18 cellular contexts compared by ENCODE assay signal in genomic region chr7:27846388-27846787, GRCh38.
"Had no signal": no experiment of that assay in that cellular context is flagged by ENCODE, and none has a peak within 500 bp of the region (broad histone marks: within the 10 kb centered on the region; RNA-seq: fewer than 3 reads in every experiment).

No MANE protein-coding gene starts in this region.

- ATAC-seq: activated CD8-positive, alpha-beta T cell treated with anti-CD3 and anti-CD28 coated beads for 36 hours; body of pancreas; left cardiac atrium had no signal

- H3K4me3 Mint-ChIP-seq: activated B cell treated with CpG ODN at 0.5 μM for 24 hours; activated CD8-positive, alpha-beta T cell treated with anti-CD3 and anti-CD28 coated beads for 36 hours; activated naive CD8-positive, alpha-beta T cell; nephron progenitor cell; T-helper 2 cell treated with Interferon-gamma antibody and Interleukin-4, amounts not matched to agents 5 μg/mL and 100 μg/mL, for 36 hours had no signal

- H3K36me3 Mint-ChIP-seq: activated naive CD8-positive, alpha-beta T cell had no signal

- H3K4me1 Mint-ChIP-seq: activated B cell treated with CpG ODN at 0.5 μM for 24 hours had no signal

- H3K9me3 Mint-ChIP-seq: activated B cell treated with CpG ODN at 0.5 μM for 24 hours; activated CD8-positive, alpha-beta T cell treated with anti-CD3 and anti-CD28 coated beads for 36 hours; nephron progenitor cell; T-helper 2 cell treated with Interferon-gamma antibody and Interleukin-4, amounts not matched to agents 5 μg/mL and 100 μg/mL, for 36 hours had no signal

- H3K27ac Mint-ChIP-seq: activated B cell treated with CpG ODN at 0.5 μM for 24 hours; activated CD8-positive, alpha-beta T cell treated with anti-CD3 and anti-CD28 coated beads for 36 hours; activated naive CD8-positive, alpha-beta T cell; nephron progenitor cell; T-helper 2 cell treated with Interferon-gamma antibody and Interleukin-4, amounts not matched to agents 5 μg/mL and 100 μg/mL, for 36 hours had no signal

- DNase-seq: activated B cell treated with CpG ODN at 0.5 μM for 24 hours; activated CD4-positive, alpha-beta T cell treated with anti-CD3 and anti-CD28 coated beads for 48 hours; activated CD8-positive, alpha-beta T cell treated with anti-CD3 and anti-CD28 coated beads for 36 hours; amygdala; body of pancreas; central memory CD4-positive, alpha-beta T cell; dorsolateral prefrontal cortex; left cardiac atrium; mesendoderm; nephron progenitor cell; nucleus accumbens; posterior cingulate gyrus; retina; SK-N-SH; stimulated activated naive CD4-positive, alpha-beta T cell; substantia nigra had no signal

- H3K27me3 Mint-ChIP-seq: activated B cell treated with CpG ODN at 0.5 μM for 24 hours; activated CD8-positive, alpha-beta T cell treated with anti-CD3 and anti-CD28 coated beads for 36 hours; activated naive CD8-positive, alpha-beta T cell had no signal
